In the genomic region with DNA sequence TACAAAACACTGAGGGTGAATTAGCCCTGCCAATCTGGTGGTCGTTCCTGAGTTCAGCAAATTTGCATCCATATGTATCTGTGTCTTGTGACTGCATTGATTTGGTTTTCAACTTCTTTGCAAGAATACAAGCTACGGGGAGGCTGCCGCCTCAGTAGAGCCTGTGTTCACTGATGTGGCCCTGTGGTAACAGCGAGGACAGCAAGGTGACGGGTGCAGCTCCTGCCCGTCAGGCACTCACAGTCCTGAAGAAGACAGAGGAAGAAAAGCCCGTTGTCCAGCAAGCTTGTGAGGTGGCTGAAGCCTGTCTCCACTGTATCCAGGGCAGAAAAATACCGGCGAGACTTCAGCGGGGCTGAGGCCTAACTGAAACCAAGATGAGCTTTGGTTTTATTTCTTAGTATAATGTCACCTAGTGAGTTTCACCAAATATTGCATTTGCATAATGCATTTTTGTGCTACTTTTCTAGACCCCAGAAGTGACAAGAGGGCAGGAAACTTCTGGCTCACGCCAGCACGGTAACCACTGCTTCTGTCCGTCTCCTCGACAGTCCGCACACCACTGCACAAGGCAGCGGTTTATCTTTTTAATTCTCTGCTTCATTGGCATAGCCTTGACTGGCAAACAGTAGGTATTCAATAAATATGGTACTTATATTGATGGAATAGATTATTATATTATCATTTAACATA, we compare ENCODE assay signal across 17 cellular contexts.
"Had no signal": no experiment of that assay in that cellular context is flagged by ENCODE, and none has a peak within 500 bp of the region (broad histone marks: within the 10 kb centered on the region; RNA-seq: fewer than 3 reads in every experiment).

No MANE protein-coding gene starts in this region.

- H3K27ac ChIP-seq: HL-60 had no signal

- H3K4me2 ChIP-seq: SK-N-SH had no signal

- H3K9me3 ChIP-seq: SK-N-SH had no signal

- H3K9me2 ChIP-seq: SK-N-SH had no signal

- DNase-seq: KBM-7, NCI-H1092, NCI-H1105 treated with DMSO at 0.1 percent for 48 hours, NCI-H1417 treated with DMSO at 0.1 percent for 48 hours, NCI-H146, NCI-H1694 treated with DMSO at 0.1 percent for 48 hours, NCI-H1930, NCI-H2081, NCI-H2107, NCI-H2227 treated with DMSO at 0.1 percent for 48 hours, NCI-H524, NCI-H526 treated with DMSO at 0.1 percent for 48 hours, NCI-H748 treated with DMSO at 0.1 percent for 48 hours, Right ventricle myocardium superior, RPMI8226, SK-N-SH had no signal
